In the genomic region with DNA sequence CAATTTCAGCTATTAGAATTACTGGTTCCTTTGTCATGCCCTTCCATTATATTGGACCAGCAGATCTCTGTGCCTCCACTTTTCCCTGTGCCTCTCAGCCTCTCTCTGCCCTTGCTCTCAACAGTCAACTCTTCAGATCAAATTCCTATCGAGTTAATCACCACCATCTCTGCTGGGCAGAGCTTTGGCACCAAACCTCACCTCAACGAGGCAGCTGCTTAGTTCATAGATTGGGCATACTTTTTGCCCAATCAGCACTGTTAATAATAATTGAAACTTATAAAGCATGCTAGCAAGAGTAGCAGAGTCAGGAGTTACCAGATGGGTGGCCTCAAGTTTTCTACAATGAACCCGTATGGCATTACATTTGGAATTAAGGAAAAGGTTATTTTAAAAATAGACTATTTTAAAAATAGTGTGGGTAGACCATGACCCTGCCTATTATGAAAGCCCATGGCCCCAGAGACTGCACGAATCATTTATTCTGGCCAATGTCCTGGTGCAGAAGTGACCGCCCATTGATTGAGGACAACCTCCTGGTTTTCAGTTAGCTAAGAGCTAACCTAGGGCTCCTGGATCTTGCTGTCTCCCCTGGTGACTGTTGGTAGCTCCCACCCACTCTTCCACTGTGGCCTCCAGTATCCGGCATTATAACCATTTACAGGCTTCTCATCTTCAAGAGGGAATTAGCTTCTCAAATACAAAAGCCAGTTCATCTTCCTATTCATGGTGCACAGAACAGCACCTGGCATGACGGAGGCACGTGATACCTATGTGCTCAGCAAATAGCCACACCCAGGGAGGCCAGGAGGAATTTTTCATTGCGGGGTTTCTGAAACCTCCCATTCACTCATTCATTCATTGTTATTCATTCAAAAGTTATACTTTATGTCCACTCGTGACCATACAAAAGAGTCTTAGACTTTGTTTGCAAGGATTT, we compare ENCODE assay signal across 15 cellular contexts.
A peak's percentile ranks its signal among the peaks of the same experiment; 100 is the strongest.
DNase-seq lines count a peak whose midpoint lies in the region; ATAC-seq and TF ChIP-seq lines count a peak whose summit lies in the region.
"Had no signal": no experiment of that assay in that cellular context is flagged by ENCODE, and none has a peak within 500 bp of the region (broad histone marks: within the 10 kb centered on the region; RNA-seq: fewer than 3 reads in every experiment).

No MANE protein-coding gene starts in this region.

- H3K4ac ChIP-seq in mesendoderm (ENCODE audit: low read depth, low read length) = no peak overlapping the region

- H3K27ac ChIP-seq in GM23248 = no peak overlapping the region
- H3K27ac ChIP-seq in RWPE2 (ENCODE audit: poor library complexity, severe bottlenecking) = no peak overlapping the region
- no peak overlapping the region for H3K27ac ChIP-seq in foreskin keratinocyte
- no peak overlapping the region for H3K27ac ChIP-seq in mesendoderm (ENCODE audit: low read depth, low read length)
- H3K27ac ChIP-seq: suprapubic skin, VCaP had no signal

- no peaks in the 10 kb centered on the region for H3K79me1 ChIP-seq in mesendoderm (ENCODE audit: low read length)

- no peak overlapping the region for H3K4me2 ChIP-seq in GM23248 (ENCODE audit: unreplicated experiment)
- no peak overlapping the region for H3K4me2 ChIP-seq in mesendoderm (ENCODE audit: low read length)

- no peak overlapping the region for H3K18ac ChIP-seq in mesendoderm (ENCODE audit: low read length)

- WGBS in GM23248 (ENCODE audit: low coverage in 1 of 2, low lambda C conversion rate in 2 of 2, missing lambda C conversion rate in 2 of 2), 2 experiments = 69 to 70% methylated on average over 10 of the region's 10 CpGs
- WGBS in mesendoderm (ENCODE audit: extremely low coverage, insufficient coverage, low lambda C conversion rate) = no CpG with 5 or more reads among the region's 10 CpGs

- H3K27me3 ChIP-seq in GM23248 (replicated peaks; ENCODE audit: insufficient read depth) (no peaks in the 10 kb centered on the region), RWPE2 (ENCODE audit: insufficient read depth, poor library complexity, severe bottlenecking) (no peaks in the 10 kb centered on the region), foreskin keratinocyte (no peaks in the 10 kb centered on the region), mesendoderm (ENCODE audit: insufficient read depth, low read length, poor library complexity) (no peaks in the 10 kb centered on the region)
- H3K27me3 ChIP-seq: suprapubic skin had no signal

- H3K79me2 ChIP-seq in GM23248 (ENCODE audit: insufficient read depth) (no peaks in the 10 kb centered on the region), mesendoderm (ENCODE audit: control insufficient read depth, insufficient read depth, low read length) (no peaks in the 10 kb centered on the region)

- ATAC-seq in RWPE2 (ENCODE audit: low read depth) (peak; percentile 80), foreskin keratinocyte (peak; percentile 46)

- H3K9me3 ChIP-seq in GM23248 (ENCODE audit: low read depth) (no peaks in the 10 kb centered on the region), RWPE2 (ENCODE audit: severe bottlenecking) (no peaks in the 10 kb centered on the region)
- H3K9me3 ChIP-seq: suprapubic skin had no signal

- no peak overlapping the region for H4K5ac ChIP-seq in mesendoderm (ENCODE audit: low read length)

- H3K36me3 ChIP-seq in GM23248 (ENCODE audit: low read depth) (no peaks in the 10 kb centered on the region), RWPE2 (ENCODE audit: low read depth) (no peaks in the 10 kb centered on the region), mesendoderm (ENCODE audit: control insufficient read depth, insufficient read depth, low read length) (no peaks in the 10 kb centered on the region)
- H3K36me3 ChIP-seq: suprapubic skin had no signal

- in situ Hi-C loops in GM23248 (cut with MboI) = no loop called here

- H3F3A ChIP-seq in GM23248 (ENCODE audit: insufficient read depth) = peaks cover 7% of the 10 kb centered on the region; the same call in 1 of the 2 replicates

- no peak overlapping the region for H4K8ac ChIP-seq in mesendoderm (ENCODE audit: low read depth, low read length)

- H3K4me1 ChIP-seq in GM23248 (ENCODE audit: insufficient read depth) (no peaks in the 10 kb centered on the region), RWPE2 (ENCODE audit: insufficient read depth, poor library complexity, severe bottlenecking) (peaks cover 12% of the 10 kb centered on the region), foreskin keratinocyte (peaks cover 14% of the 10 kb centered on the region), mesendoderm (ENCODE audit: control insufficient read depth, low read depth, low read length) (no peaks in the 10 kb centered on the region)
- H3K4me1 ChIP-seq: suprapubic skin had no signal

- H2BK15ac ChIP-seq in mesendoderm (replicated peaks; ENCODE audit: low read depth) = no peak overlapping the region

- H4K20me1 ChIP-seq in GM23248 (ENCODE audit: insufficient read depth) = no peaks in the 10 kb centered on the region

- H3K9ac ChIP-seq in GM23248 (no peak overlapping the region), mesendoderm (ENCODE audit: low read length) (no peak overlapping the region)

- no peak overlapping the region for H3K56ac ChIP-seq in mesendoderm (ENCODE audit: low read length)

- TF ChIP-seq CTCF in RWPE2 (IDR thresholded peaks at IDR 0.05; ENCODE audit: poor library complexity, severe bottlenecking) (no peak), foreskin keratinocyte (conservative IDR thresholded peaks at IDR 0.05) (no peak)

- H3K4me3 ChIP-seq in GM23248 = no peak overlapping the region
- H3K4me3 ChIP-seq in RWPE2 (ENCODE audit: severe bottlenecking) = no peak overlapping the region
- H3K4me3 ChIP-seq in mesendoderm (ENCODE audit: low read length) = no peak overlapping the region
- H3K4me3 ChIP-seq: suprapubic skin had no signal

- no peak overlapping the region for H2BK120ac ChIP-seq in mesendoderm (ENCODE audit: low read depth, low read length)

- no peak overlapping the region for H2AFZ ChIP-seq in GM23248

- H3K23ac ChIP-seq in mesendoderm (ENCODE audit: low read length) = no peak overlapping the region

- DNase-seq in AG08395 (ENCODE audit: low spot score) = peak; percentile 24
- DNase-seq in GM23248 = peak; percentile 29
- DNase-seq in RWPE2 (ENCODE audit: low spot score) = no peak
- peak in 1 of 2 donors; percentile 68 for DNase-seq in foreskin keratinocyte
- no peak for DNase-seq in stimulated activated CD4-positive, alpha-beta T cell treated with anti-CD3 and anti-CD28 coated beads, Interleukin-4, amount 100 ng/mL, for 1 hour
- no peak for DNase-seq in amygdala (lab: John Stamatoyannopoulos, UW)
- no peak for DNase-seq in activated T-cell treated with anti-CD3 and anti-CD28 coated beads, Interleukin-2, amount 50 U/mL, for 1 hour
- DNase-seq in mesendoderm = no peak
- DNase-seq: activated CD8-positive, alpha-beta memory T cell treated with anti-CD3 and anti-CD28 coated beads for 24 hours; activated gamma-delta T cell treated with Interleukin-2 at 50 U/mL for 16 hours; AML-193; effector CD4-positive, alpha-beta T cell; nucleus accumbens had no signal

- no peaks in the 10 kb centered on the region for H3K9me2 ChIP-seq in GM23248 (ENCODE audit: insufficient read depth)

- no peak overlapping the region for H2BK5ac ChIP-seq in mesendoderm (ENCODE audit: low read length)

- H2AK5ac ChIP-seq in mesendoderm (ENCODE audit: low read length) = no peak overlapping the region

Comparison
In these comparisons a context has a peak if more than half of its experiments do, and no peak if none do; other contexts are left out.
1. DNase-seq: peak in AG08395 (single experiment) and GM23248 (single experiment); none in RWPE2 (single experiment), stimulated activated CD4-positive, alpha-beta T cell treated with anti-CD3 and anti-CD28 coated beads, Interleukin-4, amount 100 ng/mL, for 1 hour (single experiment), amygdala (0 of 56), activated T-cell treated with anti-CD3 and anti-CD28 coated beads, Interleukin-2, amount 50 U/mL, for 1 hour (single experiment) and mesendoderm (single experiment).